In the genomic region with DNA sequence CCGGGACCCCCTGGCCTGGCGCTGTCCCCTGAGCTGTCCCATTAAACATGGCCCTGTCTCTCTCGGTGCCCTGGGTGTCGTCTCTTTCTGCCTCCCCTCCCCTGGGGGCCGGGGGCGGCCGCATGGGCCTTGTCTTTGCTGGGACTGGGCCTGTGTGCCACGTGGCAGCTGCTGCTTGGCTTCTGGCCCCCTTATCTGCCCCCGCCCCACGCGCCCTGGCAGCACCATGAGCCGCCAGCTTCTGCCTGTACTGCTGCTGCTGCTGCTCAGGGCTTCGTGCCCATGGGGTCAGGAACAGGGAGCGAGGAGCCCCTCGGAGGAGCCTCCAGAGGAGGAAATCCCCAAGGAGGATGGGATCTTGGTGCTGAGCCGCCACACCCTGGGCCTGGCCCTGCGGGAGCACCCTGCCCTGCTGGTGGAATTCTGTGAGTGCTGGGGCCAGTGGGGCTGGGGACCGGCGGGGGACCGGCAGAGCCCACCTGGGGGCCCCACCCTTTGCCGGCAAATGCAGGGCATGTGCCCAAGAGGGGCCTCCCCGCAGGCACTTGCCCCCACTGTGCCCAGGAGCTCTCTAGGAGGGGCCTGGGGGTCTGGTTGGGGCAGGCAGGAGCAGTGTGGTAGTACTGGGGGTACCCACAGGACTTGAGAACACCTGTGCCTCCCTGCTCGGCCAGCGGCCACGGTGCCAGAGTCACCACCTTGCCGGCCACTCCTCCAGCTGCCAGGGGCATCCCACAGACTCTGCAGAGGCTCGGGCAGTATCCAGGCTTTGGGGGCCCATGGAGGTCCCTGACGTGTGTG, we compare ENCODE assay signal across 15 cellular contexts. TPM values are rescaled to one million over a fixed set of nuclear protein-coding genes. Genes with fewer than 3 reads are reported as not detected.
DNase-seq lines count a peak whose midpoint lies in the region; ATAC-seq and TF ChIP-seq lines count a peak whose summit lies in the region.
"Had no signal": no experiment of that assay in that cellular context is flagged by ENCODE, and none has a peak within 500 bp of the region (broad histone marks: within the 10 kb centered on the region; RNA-seq: fewer than 3 reads in every experiment).

A gene with protein sequence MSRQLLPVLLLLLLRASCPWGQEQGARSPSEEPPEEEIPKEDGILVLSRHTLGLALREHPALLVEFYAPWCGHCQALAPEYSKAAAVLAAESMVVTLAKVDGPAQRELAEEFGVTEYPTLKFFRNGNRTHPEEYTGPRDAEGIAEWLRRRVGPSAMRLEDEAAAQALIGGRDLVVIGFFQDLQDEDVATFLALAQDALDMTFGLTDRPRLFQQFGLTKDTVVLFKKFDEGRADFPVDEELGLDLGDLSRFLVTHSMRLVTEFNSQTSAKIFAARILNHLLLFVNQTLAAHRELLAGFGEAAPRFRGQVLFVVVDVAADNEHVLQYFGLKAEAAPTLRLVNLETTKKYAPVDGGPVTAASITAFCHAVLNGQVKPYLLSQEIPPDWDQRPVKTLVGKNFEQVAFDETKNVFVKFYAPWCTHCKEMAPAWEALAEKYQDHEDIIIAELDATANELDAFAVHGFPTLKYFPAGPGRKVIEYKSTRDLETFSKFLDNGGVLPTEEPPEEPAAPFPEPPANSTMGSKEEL (plus strand): TSS at position 221 of the 801 bp plus-strand sequence. CDS start 6 bp downstream, at position 227.

- no peak within 1 kb of the TSS for H3K4me3 ChIP-seq in mucosa of descending colon

- POLR2A ChIA-PET in activated CD4-positive, alpha-beta memory T cell treated with anti-CD3 and anti-CD28 coated beads for 36 hours (lab: Charles Lee), result no interaction called here

- peaks cover 5% of the 10 kb centered on the region for H3K4me1 Mint-ChIP-seq in activated naive CD4-positive, alpha-beta T cell treated with anti-CD3 and anti-CD28 coated beads, Interleukin-2, amount 50 U/mL, for 24 hours
- peaks cover 2% of the 10 kb centered on the region for H3K4me1 Mint-ChIP-seq in activated CD4-positive, alpha-beta memory T cell treated with anti-CD3 and anti-CD28 coated beads for 36 hours (ENCODE audit: low read depth)

- no peak for TF ChIP-seq CTCF in mucosa of descending colon (IDR thresholded peaks at IDR 0.05)

- no peak within 1 kb of the TSS for H3K4me3 Mint-ChIP-seq in activated naive CD4-positive, alpha-beta T cell treated with anti-CD3 and anti-CD28 coated beads, Interleukin-2, amount 50 U/mL, for 24 hours
- no peak within 1 kb of the TSS for H3K4me3 Mint-ChIP-seq in activated CD4-positive, alpha-beta memory T cell treated with anti-CD3 and anti-CD28 coated beads for 36 hours

- H3K36me3 ChIP-seq in mucosa of descending colon (ENCODE audit: low read depth), result no peaks in the 10 kb centered on the region

- H3K27ac ChIP-seq in cingulate gyrus (ENCODE audit: low read depth, low read length) (peak within 1 kb of the TSS; percentile 60), temporal lobe (ENCODE audit: low read depth, low read length) (peak within 1 kb of the TSS; percentile 19)

- DNase-seq in activated naive CD4-positive, alpha-beta T cell (lab: John Stamatoyannopoulos, UW), result no peak
- no peak for DNase-seq in mucosa of descending colon
- no peak for DNase-seq in activated CD4-positive, alpha-beta memory T cell treated with anti-CD3 and anti-CD28 coated beads for 36 hours
- no peak for DNase-seq in EL
- DNase-seq in NCI-H1105 (lab: John Stamatoyannopoulos, UW), result no peak
- DNase-seq: Caco-2; DMS79; NCI-H1048; NCI-H226; NCI-H526; NK-92 treated with Interleukin-12 subunit alpha and Interleukin-12 subunit beta, amount 100 ng/mL, for 24 hours had no signal

- peaks cover 3% of the 10 kb centered on the region for H3K27me3 Mint-ChIP-seq in activated naive CD4-positive, alpha-beta T cell treated with anti-CD3 and anti-CD28 coated beads, Interleukin-2, amount 50 U/mL, for 24 hours
- H3K27me3 Mint-ChIP-seq in activated CD4-positive, alpha-beta memory T cell treated with anti-CD3 and anti-CD28 coated beads for 36 hours, result peaks cover 9% of the 10 kb centered on the region

- CTCF ChIA-PET in activated CD4-positive, alpha-beta memory T cell treated with anti-CD3 and anti-CD28 coated beads for 36 hours (lab: Charles Lee), result no interaction called here

- peak; percentile 10 for ATAC-seq in mucosa of descending colon
- ATAC-seq: HCT116 had no signal

- H3K4me1 ChIP-seq in mucosa of descending colon (ENCODE audit: low read depth), result peaks cover 17% of the 10 kb centered on the region
- H3K4me1 ChIP-seq: Caco-2 had no signal

- no peaks in the 10 kb centered on the region for H3K9me3 ChIP-seq in mucosa of descending colon
- H3K9me3 ChIP-seq: Caco-2 had no signal

- H3K9me3 Mint-ChIP-seq in activated naive CD4-positive, alpha-beta T cell treated with anti-CD3 and anti-CD28 coated beads, Interleukin-2, amount 50 U/mL, for 24 hours, result no peaks in the 10 kb centered on the region
- H3K9me3 Mint-ChIP-seq in activated CD4-positive, alpha-beta memory T cell treated with anti-CD3 and anti-CD28 coated beads for 36 hours, result no peaks in the 10 kb centered on the region

- H3K36me3 Mint-ChIP-seq in activated naive CD4-positive, alpha-beta T cell treated with anti-CD3 and anti-CD28 coated beads, Interleukin-2, amount 50 U/mL, for 24 hours, result peaks cover 7% of the 10 kb centered on the region
- peaks cover 9% of the 10 kb centered on the region for H3K36me3 Mint-ChIP-seq in activated CD4-positive, alpha-beta memory T cell treated with anti-CD3 and anti-CD28 coated beads for 36 hours

- H3K27ac Mint-ChIP-seq in activated naive CD4-positive, alpha-beta T cell treated with anti-CD3 and anti-CD28 coated beads, Interleukin-2, amount 50 U/mL, for 24 hours, result peak within 1 kb of the TSS; percentile 17
- no peak within 1 kb of the TSS for H3K27ac Mint-ChIP-seq in activated CD4-positive, alpha-beta memory T cell treated with anti-CD3 and anti-CD28 coated beads for 36 hours

- intact Hi-C loops in mucosa of descending colon (cut with DNase I, micrococcal nuclease), result no loop called here
- intact Hi-C loops in activated CD4-positive, alpha-beta memory T cell treated with anti-CD3 and anti-CD28 coated beads for 36 hours (cut with micrococcal nuclease), result no loop called here

RNA-seq across cellular contexts. Expression of the gene that starts here (rescaled TPM):
- 1 to 10 TPM in 2 of 3 donors, under 1 TPM in 1; 0.23 to 2.8 (median 1.3) TPM for total RNA-seq in mucosa of descending colon
- total RNA-seq in temporal lobe, result 10.8 TPM
- total RNA-seq in activated CD4-positive, alpha-beta memory T cell treated with anti-CD3 and anti-CD28 coated beads for 36 hours, result not detected
